ENCODE assay signal across 8 cellular contexts in genomic region chr3:140863481-140864084, GRCh38.
A peak's percentile ranks its signal among the peaks of the same experiment; 100 is the strongest.
DNase-seq lines count a peak whose midpoint lies in the region; ATAC-seq and TF ChIP-seq lines count a peak whose summit lies in the region.

No MANE protein-coding gene starts in this region.

- H3K9me3 Mint-ChIP-seq in CD8-positive, alpha-beta T cell, result no peaks in the 10 kb centered on the region
- H3K9me3 Mint-ChIP-seq in activated T-helper 17 cell treated with anti-CD3 and anti-CD28 coated beads, Interleukin-2, amount 50 U/mL, for 72 hours, result no peaks in the 10 kb centered on the region

- no peaks in the 10 kb centered on the region for H3K36me3 Mint-ChIP-seq in CD8-positive, alpha-beta T cell
- H3K36me3 Mint-ChIP-seq in activated T-helper 17 cell treated with anti-CD3 and anti-CD28 coated beads, Interleukin-2, amount 50 U/mL, for 72 hours (ENCODE audit: low read depth), result no peaks in the 10 kb centered on the region

- DNase-seq in CD8-positive, alpha-beta T cell, result peak in 4 of 7 experiments; percentile 0 to 25 (median 7)
- DNase-seq in NCI-H1694 (lab: John Stamatoyannopoulos, UW), result peak; percentile 79
- DNase-seq in T1000 (lab: John Stamatoyannopoulos, UW), result peak; percentile 25
- DNase-seq in dermis microvascular lymphatic vessel endothelial cell (ENCODE audit: low read depth in 2 of 2), result peak; percentile 23 to 53
- peak; percentile 77 for DNase-seq in medulla oblongata (ENCODE audit: extremely low spot score)
- no peak for DNase-seq in thoracic aorta (ENCODE audit: low spot score)

- ATAC-seq in CD8-positive, alpha-beta T cell, result no peak
- ATAC-seq in GM21723 (IDR thresholded peaks at IDR 0.05; ENCODE audit: unreplicated experiment) (peak; percentile 63), thoracic aorta (ENCODE audit: insufficient number of reproducible peaks, low FRiP score, low read depth) (no peak)
- no peak for ATAC-seq in activated T-helper 17 cell treated with anti-CD3 and anti-CD28 coated beads, Interleukin-2, amount 50 U/mL, for 72 hours (replicated peaks)

- TF ChIP-seq CTCF in CD8-positive, alpha-beta T cell (IDR thresholded peaks at IDR 0.05), result peak; percentile 65
- peak; percentile 20 for TF ChIP-seq CTCF in thoracic aorta (IDR thresholded peaks at IDR 0.05)

- H3K27ac Mint-ChIP-seq in CD8-positive, alpha-beta T cell, result no peak overlapping the region
- no peak overlapping the region for H3K27ac Mint-ChIP-seq in activated T-helper 17 cell treated with anti-CD3 and anti-CD28 coated beads, Interleukin-2, amount 50 U/mL, for 72 hours

- no peaks in the 10 kb centered on the region for H3K36me3 ChIP-seq in CD8-positive, alpha-beta T cell (ENCODE audit: insufficient read depth, low read length)
- no peaks in the 10 kb centered on the region for H3K36me3 ChIP-seq in thoracic aorta

- H3K27me3 ChIP-seq in CD8-positive, alpha-beta T cell (ENCODE audit: insufficient read depth, low read length), result no peaks in the 10 kb centered on the region
- H3K27me3 ChIP-seq in thoracic aorta (replicated peaks; ENCODE audit: insufficient read depth), result no peaks in the 10 kb centered on the region

- peaks cover 6% of the 10 kb centered on the region for H3K4me1 Mint-ChIP-seq in CD8-positive, alpha-beta T cell (ENCODE audit: low read depth)
- no peaks in the 10 kb centered on the region for H3K4me1 Mint-ChIP-seq in activated T-helper 17 cell treated with anti-CD3 and anti-CD28 coated beads, Interleukin-2, amount 50 U/mL, for 72 hours

- no peaks in the 10 kb centered on the region for H3K9me3 ChIP-seq in CD8-positive, alpha-beta T cell (ENCODE audit: low read length)
- H3K9me3 ChIP-seq in thoracic aorta, result no peaks in the 10 kb centered on the region

- intact Hi-C loops in CD8-positive, alpha-beta T cell (cut with DNase I, micrococcal nuclease), result loop anchor here (1.0 to 10.0 kb wide), 5 partner anchors 309 to 1436 kb away; partner anchors contain the start of gene CLSTN2 (in 1 of the 2)

- no peaks in the 10 kb centered on the region for H3K4me1 ChIP-seq in CD8-positive, alpha-beta T cell (ENCODE audit: insufficient read depth, low read length)
- no peaks in the 10 kb centered on the region for H3K4me1 ChIP-seq in thoracic aorta (ENCODE audit: control insufficient read depth in 1 of 2, low read depth in 2 of 2)

- CTCF ChIA-PET in CD8-positive, alpha-beta T cell (lab: Charles Lee), result interaction anchor here (1.3 to 1.6 kb wide), 3 partner anchors 11 to 1436 kb away, joined by 3 to 6 read pairs (median 4); no protein-coding TSS in a partner anchor

- H3K4me3 ChIP-seq in CD8-positive, alpha-beta T cell (ENCODE audit: low read depth, low read length), result no peak overlapping the region
- H3K4me3 ChIP-seq in thoracic aorta, result no peak overlapping the region

- no peak overlapping the region for H3K27ac ChIP-seq in CD8-positive, alpha-beta T cell (ENCODE audit: low read depth, low read length)
- H3K27ac ChIP-seq in thoracic aorta, result no peak overlapping the region

- POLR2A ChIA-PET in CD8-positive, alpha-beta T cell (lab: Charles Lee), result no interaction called here

- H3K4me3 Mint-ChIP-seq in CD8-positive, alpha-beta T cell, result no peak overlapping the region
- no peak overlapping the region for H3K4me3 Mint-ChIP-seq in activated T-helper 17 cell treated with anti-CD3 and anti-CD28 coated beads, Interleukin-2, amount 50 U/mL, for 72 hours

- peaks cover 3% of the 10 kb centered on the region for H3K27me3 Mint-ChIP-seq in CD8-positive, alpha-beta T cell (ENCODE audit: low read depth)
- H3K27me3 Mint-ChIP-seq in activated T-helper 17 cell treated with anti-CD3 and anti-CD28 coated beads, Interleukin-2, amount 50 U/mL, for 72 hours, result peaks cover 12% of the 10 kb centered on the region
